In the genomic region with DNA sequence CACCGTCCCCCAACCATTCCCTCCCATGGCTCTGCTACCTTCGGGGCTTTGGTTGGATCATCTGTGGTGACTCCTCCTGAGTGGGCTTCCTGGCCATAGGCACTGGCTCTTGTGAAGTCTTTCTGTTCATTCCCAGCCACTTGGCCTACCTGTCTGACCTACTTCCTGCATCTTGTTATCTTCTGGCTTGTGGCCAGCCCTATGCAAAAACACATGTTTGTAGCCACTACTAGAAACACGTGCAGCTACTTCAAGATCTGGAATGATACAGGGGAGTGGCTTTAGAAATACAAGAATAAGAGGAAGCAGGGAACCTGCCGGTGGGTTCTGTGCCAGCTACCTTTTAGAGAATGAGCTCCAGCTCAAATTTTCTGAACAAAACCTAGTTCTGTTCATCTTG, we compare ENCODE assay signal across 17 cellular contexts. TPM values are rescaled to one million over a fixed set of nuclear protein-coding genes. Genes with fewer than 3 reads are reported as not detected.
DNase-seq lines count a peak whose midpoint lies in the region; ATAC-seq lines count a peak whose summit lies in the region.
"Had no signal": no experiment of that assay in that cellular context is flagged by ENCODE, and none has a peak within 500 bp of the region (broad histone marks: within the 10 kb centered on the region; RNA-seq: fewer than 3 reads in every experiment).

No MANE protein-coding gene starts in this region.

- no peaks in the 10 kb centered on the region for H3K27me3 Mint-ChIP-seq in stimulated activated memory B cell treated with anti-CD40 and anti-IgM and Interleukin-4, amounts not matched to agents 10 μg/mL and 1 μg/mL and 100 μg/mL, for 72 hours
- H3K27me3 Mint-ChIP-seq: naive B cell had no signal

- H3K4me1 Mint-ChIP-seq in stimulated activated memory B cell treated with anti-CD40 and anti-IgM and Interleukin-4, amounts not matched to agents 10 μg/mL and 1 μg/mL and 100 μg/mL, for 72 hours: peaks cover 23% of the 10 kb centered on the region

- peaks cover 76% of the 10 kb centered on the region for H3K36me3 Mint-ChIP-seq in stimulated activated memory B cell treated with anti-CD40 and anti-IgM and Interleukin-4, amounts not matched to agents 10 μg/mL and 1 μg/mL and 100 μg/mL, for 72 hours

- DNase-seq in NCI-H1105 treated with DMSO at 0.1 percent for 48 hours (lab: John Stamatoyannopoulos, UW): peak; percentile 5
- DNase-seq in NCI-H1105 (lab: John Stamatoyannopoulos, UW): no peak
- peak; percentile 56 for DNase-seq in NCI-H2196 (lab: John Stamatoyannopoulos, UW; ENCODE audit: unreplicated experiment)
- DNase-seq in dermis blood vessel endothelial cell: peak; percentile 32
- no peak for DNase-seq in NCI-H2081 treated with DMSO at 0.1 percent for 48 hours (lab: John Stamatoyannopoulos, UW)
- DNase-seq in NCI-H1694 treated with DMSO at 0.1 percent for 48 hours (lab: John Stamatoyannopoulos, UW): no peak
- DNase-seq: anterior cingulate cortex; EL; heart right ventricle; immature natural killer cell; naive B cell; NCI-H1694; NCI-H526; stimulated activated CD8-positive, alpha-beta memory T cell treated with anti-CD3 and anti-CD28 coated beads, Interleukin-4, amount 100 ng/mL, for 48 hours had no signal

- no peak for ATAC-seq in stimulated activated memory B cell treated with anti-CD40 and anti-IgM and Interleukin-4, amounts not matched to agents 10 μg/mL and 1 μg/mL and 100 μg/mL, for 72 hours
- no peak for ATAC-seq in GM18520 (IDR thresholded peaks at IDR 0.05; ENCODE audit: unreplicated experiment)
- ATAC-seq: heart right ventricle had no signal

- no peaks in the 10 kb centered on the region for H3K9me3 Mint-ChIP-seq in stimulated activated memory B cell treated with anti-CD40 and anti-IgM and Interleukin-4, amounts not matched to agents 10 μg/mL and 1 μg/mL and 100 μg/mL, for 72 hours
- H3K9me3 Mint-ChIP-seq: activated T-helper 2 cell treated with anti-CD3 and anti-CD28 coated beads, Interferon-gamma antibody, Interleukin-2, Interleukin-4, amounts not matched to agents 10 μg/mL and 5 μg/mL and 100 μg/mL, durations not matched to agents 14 hours and 24 hours and 36 hours; immature natural killer cell; naive B cell had no signal

- H3K4me3 Mint-ChIP-seq in stimulated activated memory B cell treated with anti-CD40 and anti-IgM and Interleukin-4, amounts not matched to agents 10 μg/mL and 1 μg/mL and 100 μg/mL, for 72 hours: no peak overlapping the region
- H3K4me3 Mint-ChIP-seq: immature natural killer cell, naive B cell had no signal

- peak overlapping the region; percentile 76 for H3K27ac Mint-ChIP-seq in stimulated activated memory B cell treated with anti-CD40 and anti-IgM and Interleukin-4, amounts not matched to agents 10 μg/mL and 1 μg/mL and 100 μg/mL, for 72 hours
- H3K27ac Mint-ChIP-seq: activated T-helper 2 cell treated with anti-CD3 and anti-CD28 coated beads, Interferon-gamma antibody, Interleukin-2, Interleukin-4, amounts not matched to agents 10 μg/mL and 5 μg/mL and 100 μg/mL, durations not matched to agents 14 hours and 24 hours and 36 hours had no signal

RNA-seq across cellular contexts. Expression of gene RCOR2, which starts 20.9 kb away (rescaled TPM):
- total RNA-seq in dermis blood vessel endothelial cell: 0.09 and 0.17 TPM in 2 replicates

RNA-seq across cellular contexts. Expression of gene NAA40, which starts 42.7 kb away (rescaled TPM):
- total RNA-seq in dermis blood vessel endothelial cell: 10.0 and 14.7 TPM in 2 replicates

RNA-seq across cellular contexts. Expression of gene MARK2, which starts 57.2 kb away (rescaled TPM):
- total RNA-seq in dermis blood vessel endothelial cell: 12.1 and 15.1 TPM in 2 replicates

Comparison
In these comparisons a context has a peak if more than half of its experiments do, and no peak if none do; other contexts are left out.
1. DNase-seq: peak in NCI-H1105 treated with DMSO at 0.1 percent for 48 hours (single experiment), NCI-H2196 (single experiment) and dermis blood vessel endothelial cell (single experiment); none in NCI-H1105 (single experiment), NCI-H2081 treated with DMSO at 0.1 percent for 48 hours (single experiment) and NCI-H1694 treated with DMSO at 0.1 percent for 48 hours (single experiment).